22 cellular contexts compared by ENCODE assay signal in genomic region chr1:30475201-30475600, GRCh38.
"Had no signal": no experiment of that assay in that cellular context is flagged by ENCODE, and none has a peak within 500 bp of the region (broad histone marks: within the 10 kb centered on the region; RNA-seq: fewer than 3 reads in every experiment).

No MANE protein-coding gene starts in this region.

- H3K4me3 ChIP-seq: MG63 had no signal

- H3K27ac ChIP-seq: RWPE1 had no signal

- H3K27me3 ChIP-seq: MG63 had no signal

- H3K9me3 ChIP-seq: MG63, SK-N-SH had no signal

- H3K36me3 ChIP-seq: MG63 had no signal

- DNase-seq: IMR-90, Karpas-422, KG1, MG63, NCI-H1092, NCI-H1105 treated with DMSO at 0.1 percent for 48 hours, NCI-H1417 treated with DMSO at 0.1 percent for 48 hours, NCI-H146, NCI-H1694 treated with DMSO at 0.1 percent for 48 hours, NCI-H1930, NCI-H2081, NCI-H2171, NCI-H226, NCI-H446, NCI-H510A, NCI-H524 treated with DMSO at 0.1 percent for 48 hours, NCI-H69, NCI-H774, SHP77, SK-N-SH had no signal

- ATAC-seq: HepG2 had no signal
